12 cellular contexts compared by ENCODE assay signal in the genomic region with DNA sequence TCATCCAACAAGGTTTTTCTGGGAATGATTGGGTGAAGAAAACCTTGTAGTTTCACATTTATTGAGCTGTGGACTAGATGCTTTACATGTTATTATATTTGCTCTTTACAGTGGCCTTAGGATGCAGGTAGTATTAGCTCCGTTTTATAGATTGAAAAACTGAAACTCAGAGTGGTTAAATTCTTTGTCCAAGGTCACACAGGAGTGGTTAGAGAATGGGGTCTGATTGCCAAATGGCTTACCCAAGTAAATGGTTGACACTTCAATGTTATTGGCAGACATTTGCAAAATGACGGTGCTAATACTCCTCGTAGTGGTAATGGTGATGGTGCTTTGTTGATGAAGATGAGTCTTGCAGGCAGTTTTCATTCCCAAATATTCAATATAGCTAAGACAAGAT. TPM values are rescaled to one million over a fixed set of nuclear protein-coding genes. Genes with fewer than 3 reads are reported as not detected.
A peak's percentile ranks its signal among the peaks of the same experiment; 100 is the strongest.
DNase-seq lines count a peak whose midpoint lies in the region; ATAC-seq and TF ChIP-seq lines count a peak whose summit lies in the region.
"Had no signal": no experiment of that assay in that cellular context is flagged by ENCODE, and none has a peak within 500 bp of the region (broad histone marks: within the 10 kb centered on the region; RNA-seq: fewer than 3 reads in every experiment).

No MANE protein-coding gene starts in this region.

- DNase-seq in activated CD8-positive, alpha-beta memory T cell treated with anti-CD3 and anti-CD28 coated beads, Interleukin-2, amount 10 ng/mL, durations not matched to agents 7 days and 5 days: no peak
- no peak for DNase-seq in activated CD8-positive, alpha-beta memory T cell treated with anti-CD3 and anti-CD28 coated beads, Interleukin-2, amount 50 U/mL, for 4 hours
- no peak for DNase-seq in RWPE2 (ENCODE audit: low spot score)
- no peak for DNase-seq in epithelial cell of prostate (ENCODE audit: low read depth, low spot score)
- no peak for DNase-seq in stimulated activated naive B cell treated with anti-CD40 and anti-IgM and Interleukin-4, amounts not matched to agents 10 μg/mL and 1 μg/mL and 100 μg/mL, for 72 hours
- no peak for DNase-seq in GM19238 (ENCODE audit: insufficient read length, low spot score)
- no peak for DNase-seq in DMS79 treated with DMSO at 0.1 percent for 48 hours (lab: John Stamatoyannopoulos, UW)
- DNase-seq in NCI-H2196 (lab: John Stamatoyannopoulos, UW; ENCODE audit: unreplicated experiment): no peak
- DNase-seq: NCI-H2171 treated with DMSO at 0.1 percent for 48 hours, SHP77 had no signal

- no peaks in the 10 kb centered on the region for H3K9me3 Mint-ChIP-seq in activated CD8-positive, alpha-beta memory T cell treated with anti-CD3 and anti-CD28 coated beads, Interleukin-2, amount 10 ng/mL, durations not matched to agents 7 days and 5 days (ENCODE audit: low read depth)
- no peaks in the 10 kb centered on the region for H3K9me3 Mint-ChIP-seq in stimulated activated naive B cell treated with anti-CD40 and anti-IgM and Interleukin-4, amounts not matched to agents 10 μg/mL and 1 μg/mL and 100 μg/mL, for 72 hours

- no peaks in the 10 kb centered on the region for H3K27me3 Mint-ChIP-seq in activated CD8-positive, alpha-beta memory T cell treated with anti-CD3 and anti-CD28 coated beads, Interleukin-2, amount 10 ng/mL, durations not matched to agents 7 days and 5 days
- no peaks in the 10 kb centered on the region for H3K27me3 Mint-ChIP-seq in stimulated activated naive B cell treated with anti-CD40 and anti-IgM and Interleukin-4, amounts not matched to agents 10 μg/mL and 1 μg/mL and 100 μg/mL, for 72 hours

- H3K4me3 Mint-ChIP-seq in activated CD8-positive, alpha-beta memory T cell treated with anti-CD3 and anti-CD28 coated beads, Interleukin-2, amount 10 ng/mL, durations not matched to agents 7 days and 5 days: peak overlapping the region; percentile 99
- H3K4me3 Mint-ChIP-seq in stimulated activated naive B cell treated with anti-CD40 and anti-IgM and Interleukin-4, amounts not matched to agents 10 μg/mL and 1 μg/mL and 100 μg/mL, for 72 hours: peak overlapping the region; percentile 87 to 92

- peak overlapping the region; percentile 91 for H3K27ac Mint-ChIP-seq in activated CD8-positive, alpha-beta memory T cell treated with anti-CD3 and anti-CD28 coated beads, Interleukin-2, amount 10 ng/mL, durations not matched to agents 7 days and 5 days
- H3K27ac Mint-ChIP-seq in stimulated activated naive B cell treated with anti-CD40 and anti-IgM and Interleukin-4, amounts not matched to agents 10 μg/mL and 1 μg/mL and 100 μg/mL, for 72 hours: peak overlapping the region; percentile 93

- peaks cover 61% of the 10 kb centered on the region for H3K4me1 Mint-ChIP-seq in activated CD8-positive, alpha-beta memory T cell treated with anti-CD3 and anti-CD28 coated beads, Interleukin-2, amount 10 ng/mL, durations not matched to agents 7 days and 5 days
- H3K4me1 Mint-ChIP-seq in stimulated activated naive B cell treated with anti-CD40 and anti-IgM and Interleukin-4, amounts not matched to agents 10 μg/mL and 1 μg/mL and 100 μg/mL, for 72 hours: peaks cover 48 to 69% of the 10 kb centered on the region in 2 donors

- no peak overlapping the region for H3K4me3 ChIP-seq in RWPE2 (ENCODE audit: severe bottlenecking)

- peaks cover 54% of the 10 kb centered on the region for H3K36me3 ChIP-seq in RWPE2 (ENCODE audit: low read depth)

- H3K27me3 ChIP-seq in RWPE2 (ENCODE audit: insufficient read depth, poor library complexity, severe bottlenecking): no peaks in the 10 kb centered on the region

- ATAC-seq in activated CD8-positive, alpha-beta memory T cell treated with anti-CD3 and anti-CD28 coated beads, Interleukin-2, amount 10 ng/mL, durations not matched to agents 7 days and 5 days: no peak
- ATAC-seq in RWPE2 (ENCODE audit: low read depth): no peak
- no peak for ATAC-seq in stimulated activated naive B cell treated with anti-CD40 and anti-IgM and Interleukin-4, amounts not matched to agents 10 μg/mL and 1 μg/mL and 100 μg/mL, for 72 hours (replicated peaks)
- ATAC-seq: left lobe of liver, sciatic nerve had no signal

- H3K4me1 ChIP-seq in RWPE2 (ENCODE audit: insufficient read depth, poor library complexity, severe bottlenecking): peaks cover 24% of the 10 kb centered on the region

- no peak for TF ChIP-seq CTCF in RWPE2 (IDR thresholded peaks at IDR 0.05; ENCODE audit: poor library complexity, severe bottlenecking)

- CTCF ChIA-PET in activated CD8-positive, alpha-beta memory T cell treated with anti-CD3 and anti-CD28 coated beads, Interleukin-2, amount 10 ng/mL, durations not matched to agents 7 days and 5 days (lab: Charles Lee): interaction anchor here (0.9 to 3.6 kb wide), 7 partner anchors 10 to 60 kb away, joined by 4 to 17 read pairs (median 7); a partner anchor contains a TSS

- no peaks in the 10 kb centered on the region for H3K9me3 ChIP-seq in RWPE2 (ENCODE audit: severe bottlenecking)

- peaks cover 48% of the 10 kb centered on the region for H3K36me3 Mint-ChIP-seq in activated CD8-positive, alpha-beta memory T cell treated with anti-CD3 and anti-CD28 coated beads, Interleukin-2, amount 10 ng/mL, durations not matched to agents 7 days and 5 days
- peaks cover 3 to 33% of the 10 kb centered on the region in 2 donors for H3K36me3 Mint-ChIP-seq in stimulated activated naive B cell treated with anti-CD40 and anti-IgM and Interleukin-4, amounts not matched to agents 10 μg/mL and 1 μg/mL and 100 μg/mL, for 72 hours

- H3K27ac ChIP-seq in RWPE2 (ENCODE audit: poor library complexity, severe bottlenecking) (peak overlapping the region; percentile 69), epithelial cell of prostate (peak overlapping the region; percentile 87)

RNA-seq across cellular contexts. Expression of a gene that starts 2.2 kb away (rescaled TPM):
- total RNA-seq in activated CD8-positive, alpha-beta memory T cell treated with anti-CD3 and anti-CD28 coated beads, Interleukin-2, amount 10 ng/mL, durations not matched to agents 7 days and 5 days: 100 to 1,000 TPM; 116 to 146 TPM

RNA-seq across cellular contexts. Expression of a gene that starts 7.2 kb away (rescaled TPM):
- total RNA-seq in activated CD8-positive, alpha-beta memory T cell treated with anti-CD3 and anti-CD28 coated beads, Interleukin-2, amount 10 ng/mL, durations not matched to agents 7 days and 5 days: 10 to 100 TPM; 74.0 to 77.0 TPM

RNA-seq across cellular contexts. Expression of a gene that starts 26.2 kb away (rescaled TPM):
- total RNA-seq in activated CD8-positive, alpha-beta memory T cell treated with anti-CD3 and anti-CD28 coated beads, Interleukin-2, amount 10 ng/mL, durations not matched to agents 7 days and 5 days: 10 to 100 TPM; 61.1 to 94.9 TPM

RNA-seq across cellular contexts. Expression of a gene that starts 47.8 kb away (rescaled TPM):
- 100 to 1,000 TPM; 320 to 412 TPM for total RNA-seq in activated CD8-positive, alpha-beta memory T cell treated with anti-CD3 and anti-CD28 coated beads, Interleukin-2, amount 10 ng/mL, durations not matched to agents 7 days and 5 days

RNA-seq across cellular contexts. Expression of a gene that starts 51.5 kb away (rescaled TPM):
- total RNA-seq in activated CD8-positive, alpha-beta memory T cell treated with anti-CD3 and anti-CD28 coated beads, Interleukin-2, amount 10 ng/mL, durations not matched to agents 7 days and 5 days: 10 to 100 TPM; 11.2 to 12.0 TPM
